ENCODE assay signal across 37 cellular contexts in genomic region chr15:38826880-38827279, GRCh38.
"Had no signal": no experiment of that assay in that cellular context is flagged by ENCODE, and none has a peak within 500 bp of the region (broad histone marks: within the 10 kb centered on the region; RNA-seq: fewer than 3 reads in every experiment).

No MANE protein-coding gene starts in this region.

- ATAC-seq: activated CD8-positive, alpha-beta memory T cell treated with anti-CD3 and anti-CD28 coated beads, Interleukin-2, amount 10 ng/mL, durations not matched to agents 7 days and 5 days; activated T-cell treated with anti-CD3 and anti-CD28 coated beads, Interleukin-2, amount 50 U/mL, for 72 hours; activated T-helper 17 cell treated with anti-CD3 and anti-CD28 coated beads, Interleukin-2, amount 50 U/mL, for 72 hours; PC-3; Right ventricle myocardium inferior had no signal

- H3K27me3 ChIP-seq: cardiac muscle cell, Peyer's patch had no signal

- DNase-seq: activated B cell treated with CpG ODN at 0.5 μM for 24 hours; activated CD4-positive, alpha-beta memory T cell treated with anti-CD3 and anti-CD28 coated beads, Interleukin-2, amount 10 ng/mL, durations not matched to agents 7 days and 5 days; activated CD4-positive, alpha-beta T cell treated with anti-CD3 and anti-CD28 coated beads for 4 hours; activated CD4-positive, CD25-positive, alpha-beta regulatory T cell treated with anti-CD3 and anti-CD28 coated beads, Interleukin-2, amount 50 U/mL, for 72 hours; activated CD8-positive, alpha-beta memory T cell treated with anti-CD3 and anti-CD28 coated beads for 24 hours; activated CD8-positive, alpha-beta memory T cell treated with anti-CD3 and anti-CD28 coated beads, Interleukin-2, amount 10 ng/mL, durations not matched to agents 7 days and 5 days; activated CD8-positive, alpha-beta memory T cell treated with anti-CD3 and anti-CD28 coated beads, Interleukin-2, amount 50 U/mL, for 48 hours; activated effector memory CD4-positive, alpha-beta T cell treated with anti-CD3 and anti-CD28 coated beads, Interleukin-2, amount 50 U/mL, for 16 hours; activated naive CD4-positive, alpha-beta T cell; activated naive CD4-positive, alpha-beta T cell treated with anti-CD3 and anti-CD28 coated beads, Interleukin-2, amount 50 U/mL, for 16 hours; activated naive CD8-positive, alpha-beta T cell treated with anti-CD3 and anti-CD28 coated beads for 36 hours; activated T-cell treated with anti-CD3 and anti-CD28 coated beads, Interleukin-2, amount 50 U/mL, for 72 hours; amniotic stem cell; aorta; MM.1S; MV-4-11; NCI-H1092; NCI-H1436 treated with DMSO at 0.1 percent for 48 hours; NCI-H1694 treated with DMSO at 0.1 percent for 48 hours; NCI-H2029; NCI-H345; NCI-H524 treated with DMSO at 0.1 percent for 48 hours; NCI-H748 treated with DMSO at 0.1 percent for 48 hours; NK-92 treated with Interleukin-12 subunit alpha and Interleukin-12 subunit beta, amount 100 ng/mL, for 24 hours; PC-3; Peyer's patch; RPMI8226; SIG-M5; SW 1271; T-helper 1 cell; T-helper 2 cell; T-helper 9 cell had no signal

- H3K9me3 ChIP-seq: Peyer's patch had no signal

- H3K36me3 Mint-ChIP-seq: activated CD8-positive, alpha-beta memory T cell treated with anti-CD3 and anti-CD28 coated beads, Interleukin-2, amount 10 ng/mL, durations not matched to agents 7 days and 5 days; activated naive CD8-positive, alpha-beta T cell treated with anti-CD3 and anti-CD28 coated beads for 36 hours had no signal

- H3K9me3 Mint-ChIP-seq: activated naive CD8-positive, alpha-beta T cell treated with anti-CD3 and anti-CD28 coated beads for 36 hours; activated T-cell treated with anti-CD3 and anti-CD28 coated beads, Interleukin-2, amount 50 U/mL, for 72 hours; activated T-helper 17 cell treated with anti-CD3 and anti-CD28 coated beads, Interleukin-2, amount 50 U/mL, for 72 hours; central memory CD8-positive, alpha-beta T cell had no signal

- H3K4me3 ChIP-seq: cardiac muscle cell, Peyer's patch had no signal

- H3K4me1 Mint-ChIP-seq: activated B cell treated with CpG ODN at 0.5 μM for 24 hours; activated naive CD8-positive, alpha-beta T cell treated with anti-CD3 and anti-CD28 coated beads for 36 hours; activated T-helper 17 cell treated with anti-CD3 and anti-CD28 coated beads, Interleukin-2, amount 50 U/mL, for 72 hours; central memory CD8-positive, alpha-beta T cell had no signal

- H3K4me3 Mint-ChIP-seq: activated B cell treated with CpG ODN at 0.5 μM for 24 hours; activated CD4-positive, alpha-beta memory T cell treated with anti-CD3 and anti-CD28 coated beads, Interleukin-2, amount 10 ng/mL, durations not matched to agents 7 days and 5 days; activated CD8-positive, alpha-beta memory T cell treated with anti-CD3 and anti-CD28 coated beads, Interleukin-2, amount 10 ng/mL, durations not matched to agents 7 days and 5 days; activated naive CD8-positive, alpha-beta T cell treated with anti-CD3 and anti-CD28 coated beads for 36 hours; activated T-cell treated with anti-CD3 and anti-CD28 coated beads, Interleukin-2, amount 50 U/mL, for 72 hours; activated T-helper 17 cell treated with anti-CD3 and anti-CD28 coated beads, Interleukin-2, amount 50 U/mL, for 72 hours; central memory CD8-positive, alpha-beta T cell had no signal

- H3K36me3 ChIP-seq: cardiac muscle cell, Peyer's patch had no signal

- H3K27ac ChIP-seq: cardiac muscle cell, Peyer's patch, VCaP had no signal

- H3K27ac Mint-ChIP-seq: activated B cell treated with CpG ODN at 0.5 μM for 24 hours; activated CD4-positive, alpha-beta memory T cell treated with anti-CD3 and anti-CD28 coated beads, Interleukin-2, amount 10 ng/mL, durations not matched to agents 7 days and 5 days; activated CD8-positive, alpha-beta memory T cell treated with anti-CD3 and anti-CD28 coated beads, Interleukin-2, amount 10 ng/mL, durations not matched to agents 7 days and 5 days; activated naive CD8-positive, alpha-beta T cell treated with anti-CD3 and anti-CD28 coated beads for 36 hours; activated T-cell treated with anti-CD3 and anti-CD28 coated beads, Interleukin-2, amount 50 U/mL, for 72 hours; activated T-helper 17 cell treated with anti-CD3 and anti-CD28 coated beads, Interleukin-2, amount 50 U/mL, for 72 hours had no signal

- H3K4me1 ChIP-seq: Peyer's patch had no signal
